9 cellular contexts compared by ENCODE assay signal in the genomic region with DNA sequence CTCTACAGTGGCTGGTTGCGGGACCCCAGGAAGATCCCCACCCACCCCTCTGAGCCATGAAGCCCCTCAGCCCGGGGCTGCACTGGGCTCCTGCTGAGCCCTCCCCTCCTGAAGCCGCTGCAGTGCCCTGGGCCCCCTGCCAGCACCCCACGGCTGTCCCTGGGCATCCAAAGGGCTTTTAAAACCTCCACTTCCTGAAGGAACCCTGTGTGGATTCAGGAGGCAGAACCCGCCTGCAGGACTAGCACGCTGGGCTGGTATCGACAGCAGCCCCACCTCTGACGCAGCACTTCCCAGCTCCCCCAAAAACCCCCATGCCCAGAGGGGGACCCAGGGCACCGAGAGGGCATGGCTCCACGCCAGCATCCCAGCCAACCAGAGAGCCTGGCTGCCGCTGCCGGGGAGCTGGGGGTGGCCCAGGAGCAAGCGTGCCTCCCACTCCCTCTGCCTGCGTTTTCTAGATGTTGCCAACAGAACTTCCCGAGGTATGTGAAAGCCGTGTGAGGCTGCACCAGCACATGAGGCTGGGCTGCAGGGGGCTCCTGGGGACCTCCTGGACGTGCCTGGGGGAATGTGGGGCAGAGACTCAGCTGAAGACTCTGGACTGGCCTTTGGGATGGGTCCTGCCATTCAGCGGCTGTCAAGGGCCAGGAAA. TPM values are rescaled to one million over a fixed set of nuclear protein-coding genes. Genes with fewer than 3 reads are reported as not detected.
DNase-seq lines count a peak whose midpoint lies in the region; ATAC-seq and TF ChIP-seq lines count a peak whose summit lies in the region.
"Had no signal": no experiment of that assay in that cellular context is flagged by ENCODE, and none has a peak within 500 bp of the region (broad histone marks: within the 10 kb centered on the region; RNA-seq: fewer than 3 reads in every experiment).

No MANE protein-coding gene starts in this region.

- ATAC-seq in left lung (peak; percentile 10), GM18511 (IDR thresholded peaks at IDR 0.05; ENCODE audit: unreplicated experiment) (no peak)

- H3K36me3 ChIP-seq in left lung: peaks cover 0 to 62% of the 10 kb centered on the region in 2 donors

- intact Hi-C loops in left lung (cut with DNase I): no loop called here

- H3K27ac ChIP-seq in VCaP (peak overlapping the region; percentile 19; the same call in 1 of the 2 replicates), left lung (peak overlapping the region; percentile 73 to 79), temporal lobe (ENCODE audit: low read depth, low read length) (peak overlapping the region; percentile 78)

- no peak for TF ChIP-seq CTCF in VCaP (conservative IDR thresholded peaks at IDR 0.05)
- no peak for TF ChIP-seq CTCF in left lung (IDR thresholded peaks at IDR 0.05)

- no peaks in the 10 kb centered on the region for H3K27me3 ChIP-seq in left lung

- H3K4me3 ChIP-seq in left lung: no peak overlapping the region

- H3K9me3 ChIP-seq in left lung: no peaks in the 10 kb centered on the region

- DNase-seq in cerebellar cortex (ENCODE audit: low spot score): peak; percentile 82
- DNase-seq in left lung: peak; percentile 34 to 45
- no peak for DNase-seq in T-helper 9 cell
- no peak for DNase-seq in DMS 273 (lab: John Stamatoyannopoulos, UW; ENCODE audit: unreplicated experiment)
- DNase-seq: central memory CD4-positive, alpha-beta T cell; GF-D8 had no signal

- H3K4me1 ChIP-seq in left lung: peaks cover 44 to 60% of the 10 kb centered on the region in 2 donors

RNA-seq across cellular contexts. Expression of gene MXD4, which starts 6.3 kb away (rescaled TPM):
- total RNA-seq in left lung (10 to 100 TPM; 52.4 to 84.6 TPM), temporal lobe (17.0 TPM)

RNA-seq across cellular contexts. Expression of gene HAUS3, which starts 13.7 kb away (rescaled TPM):
- total RNA-seq in left lung (10 to 100 TPM in 1 of 2 donors, 1 to 10 TPM in 1; 9.7 to 13.3 TPM), temporal lobe (27.0 TPM)

RNA-seq across cellular contexts. Expression of gene POLN, which starts 13.7 kb away (rescaled TPM):
- total RNA-seq in left lung (1 to 10 TPM; 3.3 to 3.6 TPM), temporal lobe (5.2 TPM)

Comparison
In these comparisons a context has a peak if more than half of its experiments do, and no peak if none do; other contexts are left out.
1. H3K27ac ChIP-seq: peak in every context shown above with its lines; median percentile 78 in temporal lobe; 76 in left lung; 19 in VCaP.
2. DNase-seq: peak in cerebellar cortex (single experiment) and left lung (2 of 2); none in T-helper 9 cell (single experiment) and DMS 273 (single experiment).